In genomic region chr15:84908564-84908963, GRCh38 we compare ENCODE assay signal across 1 cellular context.
TF ChIP-seq lines count a peak whose summit lies in the region.

No MANE protein-coding gene starts in this region.

TF ChIP-seq in A549, 52 proteins besides CTCF, POLR2A, EP300 and RAD21 (continued from another document):
- TF ChIP-seq ZSCAN20 (CRISPR knock-in tag; IDR thresholded peaks at IDR 0.05), result no peak
- no peak for TF ChIP-seq TP53 (CRISPR knock-in tag; IDR thresholded peaks at IDR 0.05)
- no peak for TF ChIP-seq NPAS2 (CRISPR knock-in tag; IDR thresholded peaks at IDR 0.05; ENCODE audit: borderline replicate concordance)
